In the genomic region with DNA sequence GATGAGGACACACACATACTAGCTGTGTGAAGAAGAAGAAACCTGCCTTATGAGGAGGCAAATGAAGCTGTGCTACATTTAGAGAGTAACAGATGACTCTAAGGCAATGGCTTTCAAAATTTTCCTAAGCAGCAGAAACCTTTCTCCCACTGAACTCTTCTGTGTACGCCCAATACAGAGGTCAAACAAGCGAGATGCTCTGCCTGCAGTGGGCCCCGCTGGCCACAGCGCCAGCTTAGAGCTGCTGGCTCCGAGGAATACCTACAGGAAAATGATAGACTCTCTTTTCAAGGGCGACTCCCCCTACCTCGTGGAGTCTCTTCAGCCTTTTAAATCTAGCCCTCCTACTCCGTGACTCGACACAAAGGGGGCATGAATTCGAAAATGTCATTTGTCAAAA, we compare ENCODE assay signal across 17 cellular contexts. TPM values are rescaled to one million over a fixed set of nuclear protein-coding genes. Genes with fewer than 3 reads are reported as not detected.
A peak's percentile ranks its signal among the peaks of the same experiment; 100 is the strongest.
DNase-seq lines count a peak whose midpoint lies in the region; ATAC-seq, FAIRE-seq and TF ChIP-seq lines count a peak whose summit lies in the region.
"Had no signal": no experiment of that assay in that cellular context is flagged by ENCODE, and none has a peak within 500 bp of the region (broad histone marks: within the 10 kb centered on the region; RNA-seq: fewer than 3 reads in every experiment).

No MANE protein-coding gene starts in this region.

- 38 to 47% (median 41%) methylated on average over 10 of the region's 10 CpGs for WGBS in adrenal gland, 4 donors
- WGBS in smooth muscle cell (ENCODE audit: low lambda C conversion rate), result 54% methylated on average over 10 of the region's 10 CpGs

- no peak for ATAC-seq in HG03354 (IDR thresholded peaks at IDR 0.05; ENCODE audit: poor library complexity, severe bottlenecking, unreplicated experiment)
- ATAC-seq: CD8-positive, alpha-beta T cell had no signal

- TF ChIP-seq POLR2A in adrenal gland (IDR thresholded peaks at IDR 0.05), result no peak

- intact Hi-C loops in adrenal gland (cut with DNase I), result no loop called here

- H3K27ac Mint-ChIP-seq in HFFc6 (no peak overlapping the region), immature natural killer cell (peak overlapping the region; percentile 34 to 75 (median 60))
- H3K27ac Mint-ChIP-seq: activated naive CD8-positive, alpha-beta T cell had no signal

- 0 out of 2 replicates have a peak overlapping the region, but pooled peaks have one; percentile 61 for H3K4me3 Mint-ChIP-seq in HFFc6
- no peak overlapping the region for H3K4me3 Mint-ChIP-seq in immature natural killer cell
- H3K4me3 Mint-ChIP-seq: activated naive CD8-positive, alpha-beta T cell; CD8-positive, alpha-beta T cell had no signal

- peak overlapping the region in 4 of 5 donors; percentile 24 to 77 (median 65) for H3K27ac ChIP-seq in adrenal gland
- H3K27ac ChIP-seq in smooth muscle cell (ENCODE audit: low read depth), result peak overlapping the region; percentile 100
- H3K27ac ChIP-seq: KMS-11 had no signal

- peak overlapping the region; percentile 98 for H3K9ac ChIP-seq in smooth muscle cell (ENCODE audit: low read depth)
- H3K9ac ChIP-seq: KMS-11 had no signal

- H3F3A ChIP-seq in smooth muscle cell (ENCODE audit: low read depth), result peaks cover 64% of the 10 kb centered on the region

- H3K36me3 Mint-ChIP-seq in HFFc6 (ENCODE audit: low read depth), result peaks cover 40% of the 10 kb centered on the region
- peaks cover 9 to 38% (median 11%) of the 10 kb centered on the region in 3 donors for H3K36me3 Mint-ChIP-seq in immature natural killer cell

- H3K36me3 ChIP-seq in adrenal gland (replicated peaks in 1 of 2) (no peaks in the 10 kb centered on the region), smooth muscle cell (ENCODE audit: low read depth) (no peaks in the 10 kb centered on the region)

- H3K27me3 Mint-ChIP-seq in HFFc6 (ENCODE audit: insufficient read depth), result no peaks in the 10 kb centered on the region
- peaks cover 2 to 14% (median 5%) of the 10 kb centered on the region in 3 donors for H3K27me3 Mint-ChIP-seq in immature natural killer cell (ENCODE audit: low read depth in 3 of 3)
- H3K27me3 Mint-ChIP-seq: activated naive CD8-positive, alpha-beta T cell had no signal

- H4K20me1 ChIP-seq in smooth muscle cell (ENCODE audit: low read depth), result peaks cover 10% of the 10 kb centered on the region

- H3K4me2 ChIP-seq in smooth muscle cell, result peak overlapping the region; percentile 83
- H3K4me2 ChIP-seq: KMS-11 had no signal

- H3K4me3 ChIP-seq in adrenal gland (peak overlapping the region in 1 of 4 donors; percentile 8), smooth muscle cell (peak overlapping the region; percentile 43)

- peaks cover 74% of the 10 kb centered on the region for H3K79me2 ChIP-seq in smooth muscle cell (ENCODE audit: low read depth)

- H3K9me3 Mint-ChIP-seq in HFFc6 (no peaks in the 10 kb centered on the region), immature natural killer cell (no peaks in the 10 kb centered on the region)
- H3K9me3 Mint-ChIP-seq: CD8-positive, alpha-beta T cell had no signal

- in situ Hi-C loops in KBM-7 (cut with MboI; ENCODE audit: low pct_unique_long_range_greater_than_20kb, low sequenced_read_pairs), result no loop called here

- H3K4me1 Mint-ChIP-seq in HFFc6 (ENCODE audit: low read depth) (peaks cover 84% of the 10 kb centered on the region), immature natural killer cell (peaks cover 81 to 100% of the 10 kb centered on the region in 2 donors)

- H3K4me1 ChIP-seq in adrenal gland (replicated peaks in 1 of 2), result peaks cover 39 to 86% of the 10 kb centered on the region in 2 donors
- H3K4me1 ChIP-seq in smooth muscle cell (ENCODE audit: low read depth), result peaks cover 47% of the 10 kb centered on the region

- no peak overlapping the region for H2AFZ ChIP-seq in smooth muscle cell (ENCODE audit: low read depth)

- TF ChIP-seq CTCF in HFFc6 (IDR thresholded peaks at IDR 0.05) (no peak), adrenal gland (IDR thresholded peaks at IDR 0.05) (peak in 4 of 6 experiments; percentile 14 to 25 (median 20)), smooth muscle cell (IDR thresholded peaks at IDR 0.05; ENCODE audit: borderline replicate concordance, insufficient read depth, poor library complexity, severe bottlenecking) (no peak)

- H3K27me3 ChIP-seq in adrenal gland (no peaks in the 10 kb centered on the region), smooth muscle cell (ENCODE audit: low read depth) (no peaks in the 10 kb centered on the region)

- no peak for DNase-seq in HFFc6
- peak in 6 of 7 donors; percentile 46 to 70 (median 56) for DNase-seq in adrenal gland
- DNase-seq in immature natural killer cell, result no peak
- DNase-seq in smooth muscle cell (lab: John Stamatoyannopoulos, UW; ENCODE audit: unreplicated experiment), result no peak
- no peak for DNase-seq in KBM-7
- no peak for DNase-seq in cerebellum (ENCODE audit: low spot score)
- DNase-seq in urothelium cell line (ENCODE audit: low spot score), result no peak
- DNase-seq: CD8-positive, alpha-beta T cell; GF-D8; islet precursor cell; NCI-H1436 treated with DMSO at 0.1 percent for 48 hours; NCI-H69; small intestine had no signal

- no peak for FAIRE-seq in urothelium cell line (lab: Jason Lieb, UNC)
- FAIRE-seq: colon, small intestine had no signal

- H3K9me3 ChIP-seq in adrenal gland (replicated peaks in 1 of 3) (no peaks in the 10 kb centered on the region), smooth muscle cell (replicated peaks; ENCODE audit: low read depth) (no peaks in the 10 kb centered on the region)

RNA-seq across cellular contexts. Expression of a gene that starts 39.2 kb away (rescaled TPM):
- 10 to 100 TPM; 23.3 to 31.8 (median 27.9) TPM for total RNA-seq in HFFc6 (2021; fragmentation: NEBNext Ultra II Directional; extraction: Animal tissue kit (Norgen Biotek cat#: 25700))
- total RNA-seq in adrenal gland (100 to 1,000 TPM in 1 of 8 donors, 10 to 100 TPM in 7; 38.7 to 102 (median 75.6) TPM), smooth muscle cell (87.2 and 111 TPM in 2 replicates), cerebellum (80.9 TPM)
- polyA plus RNA-seq in adrenal gland (10 to 100 TPM; 12.0 to 42.2 (median 16.9) TPM), immature natural killer cell (10 to 100 TPM; 40.0 to 58.3 (median 51.7) TPM), smooth muscle cell (21.5 and 25.8 TPM in 2 replicates)

Comparison
In these comparisons a context has a peak if more than half of its experiments do, and no peak if none do; other contexts are left out.
1. DNase-seq: peak in adrenal gland (6 of 7); none in HFFc6 (single experiment), immature natural killer cell (0 of 3), smooth muscle cell (single experiment), KBM-7 (single experiment), cerebellum (single experiment) and urothelium cell line (single experiment).
2. CTCF ChIP-seq: peak in adrenal gland (4 of 6); none in HFFc6 (single experiment) and smooth muscle cell (single experiment).